Comparison of ENCODE assay signal across 8 cellular contexts in genomic region chr14:63726499-63726898, GRCh38. TPM values are rescaled to one million over a fixed set of nuclear protein-coding genes. Genes with fewer than 3 reads are reported as not detected.
A peak's percentile ranks its signal among the peaks of the same experiment; 100 is the strongest.
DNase-seq lines count a peak whose midpoint lies in the region; ATAC-seq and TF ChIP-seq lines count a peak whose summit lies in the region.

No MANE protein-coding gene starts in this region.

- DNase-seq in CD8-positive, alpha-beta T cell: no peak
- DNase-seq in MG63 (no peak), occipital lobe (lab: John Stamatoyannopoulos, UW) (no peak), NCI-H1694 treated with DMSO at 0.1 percent for 48 hours (lab: John Stamatoyannopoulos, UW) (no peak)
- DNase-seq in effector memory CD8-positive, alpha-beta T cell: no peak

- H3K4me3 ChIP-seq in CD8-positive, alpha-beta T cell (ENCODE audit: low read depth, low read length): peak overlapping the region; percentile 88
- peak overlapping the region; percentile 71 for H3K4me3 ChIP-seq in MG63
- H3K4me3 ChIP-seq in neutrophil (ENCODE audit: low read depth in 1 of 2, low read length in 1 of 2): peak overlapping the region; percentile 76 to 83

- H3K4me1 ChIP-seq in CD8-positive, alpha-beta T cell (ENCODE audit: insufficient read depth, low read length): peaks cover 31% of the 10 kb centered on the region
- H3K4me1 ChIP-seq in neutrophil (ENCODE audit: control insufficient read depth in 1 of 2, insufficient read depth in 1 of 2, low read depth in 1 of 2, low read length in 1 of 2): peaks cover 16 to 21% of the 10 kb centered on the region in 2 experiments

- H3K36me3 ChIP-seq in CD8-positive, alpha-beta T cell (ENCODE audit: insufficient read depth, low read length): no peaks in the 10 kb centered on the region
- H3K36me3 ChIP-seq in MG63 (no peaks in the 10 kb centered on the region; the same call in 1 of the 2 replicates), neutrophil (no peaks in the 10 kb centered on the region)

- no peaks in the 10 kb centered on the region for H3K27me3 Mint-ChIP-seq in CD8-positive, alpha-beta T cell (ENCODE audit: low read depth)
- H3K27me3 Mint-ChIP-seq in effector memory CD8-positive, alpha-beta T cell: no peaks in the 10 kb centered on the region

- CTCF ChIA-PET in CD8-positive, alpha-beta T cell (lab: Charles Lee): interaction anchor here (0.8 to 4.4 kb wide), 6 partner anchors 8 to 85 kb away, joined by 3 to 36 read pairs (median 3); partner anchors contain the start of gene WDR89

- intact Hi-C loops in CD8-positive, alpha-beta T cell (cut with DNase I, micrococcal nuclease): loop anchor here (2.0 to 5.0 kb wide), 5 partner anchors 14 to 184 kb away; partner anchors contain the start of genes PPP2R5E (in 1 of the 2) and WDR89 (in 1 of the 2)

- no peaks in the 10 kb centered on the region for H3K9me3 Mint-ChIP-seq in CD8-positive, alpha-beta T cell
- no peaks in the 10 kb centered on the region for H3K9me3 Mint-ChIP-seq in effector memory CD8-positive, alpha-beta T cell

- peaks cover 47% of the 10 kb centered on the region for H3K4me1 Mint-ChIP-seq in CD8-positive, alpha-beta T cell (ENCODE audit: low read depth)
- H3K4me1 Mint-ChIP-seq in effector memory CD8-positive, alpha-beta T cell (ENCODE audit: low read depth in 2 of 2): peaks cover 31 to 34% of the 10 kb centered on the region in 2 donors

- no peaks in the 10 kb centered on the region for H3K27me3 ChIP-seq in CD8-positive, alpha-beta T cell (ENCODE audit: insufficient read depth, low read length)
- H3K27me3 ChIP-seq in MG63 (no peaks in the 10 kb centered on the region), neutrophil (peaks cover 64% of the 10 kb centered on the region)

- peak overlapping the region; percentile 53 for H3K27ac Mint-ChIP-seq in CD8-positive, alpha-beta T cell
- H3K27ac Mint-ChIP-seq in effector memory CD8-positive, alpha-beta T cell: peak overlapping the region; percentile 92 to 95

- no peak for ATAC-seq in CD8-positive, alpha-beta T cell
- ATAC-seq in effector memory CD8-positive, alpha-beta T cell (replicated peaks): no peak
- ATAC-seq in HG03159 (IDR thresholded peaks at IDR 0.05; ENCODE audit: unreplicated experiment): no peak
- no peak for ATAC-seq in GM18517 (IDR thresholded peaks at IDR 0.05; ENCODE audit: unreplicated experiment)

- no peak for TF ChIP-seq CTCF in CD8-positive, alpha-beta T cell (IDR thresholded peaks at IDR 0.05)
- TF ChIP-seq CTCF in neutrophil (IDR thresholded peaks at IDR 0.05): no peak

- H3K9me3 ChIP-seq in CD8-positive, alpha-beta T cell (ENCODE audit: low read length): no peaks in the 10 kb centered on the region
- H3K9me3 ChIP-seq in MG63: no peaks in the 10 kb centered on the region
- no peaks in the 10 kb centered on the region for H3K9me3 ChIP-seq in neutrophil

- POLR2A ChIA-PET in CD8-positive, alpha-beta T cell (lab: Charles Lee): interaction anchor here (1.2 to 3.5 kb wide), 5 partner anchors 44 to 85 kb away, joined by 3 to 23 read pairs (median 11); partner anchors contain the start of gene WDR89

- H3K36me3 Mint-ChIP-seq in CD8-positive, alpha-beta T cell: peaks cover 16% of the 10 kb centered on the region
- peaks cover 6% of the 10 kb centered on the region for H3K36me3 Mint-ChIP-seq in effector memory CD8-positive, alpha-beta T cell (ENCODE audit: insufficient read depth)

- H3K4me3 Mint-ChIP-seq in CD8-positive, alpha-beta T cell: peak overlapping the region; percentile 98
- peak overlapping the region; percentile 98 to 100 for H3K4me3 Mint-ChIP-seq in effector memory CD8-positive, alpha-beta T cell

- peak overlapping the region; percentile 82 for H3K27ac ChIP-seq in CD8-positive, alpha-beta T cell (ENCODE audit: low read depth, low read length)
- H3K27ac ChIP-seq in neutrophil: no peak overlapping the region

RNA-seq across cellular contexts. Expression of gene SGPP1, which starts 1.4 kb away (rescaled TPM):
- 10 to 100 TPM; 15.9 to 16.5 TPM for total RNA-seq in CD8-positive, alpha-beta T cell
- total RNA-seq in MG63 (2014; rRNA removed; shearing (Covaris generic); ENCODE audit: low replicate concordance): 17.1 and 18.0 TPM in 2 replicates
- total RNA-seq in occipital lobe: 43.0 TPM
